Comparison of ENCODE assay signal across 1 cellular context in genomic region chr5:16754621-16755020, GRCh38.
TF ChIP-seq lines count a peak whose summit lies in the region.

No MANE protein-coding gene starts in this region.

TF ChIP-seq in GM23338, 12 proteins besides CTCF, POLR2A, EP300 and RAD21 (continued from another document):
- no peak for TF ChIP-seq ZNF462 (CRISPR knock-in tag; IDR thresholded peaks at IDR 0.05)
- no peak for TF ChIP-seq EZH2phosphoT487 (IDR thresholded peaks at IDR 0.05; ENCODE audit: unreplicated experiment)
- TF ChIP-seq, protein P1, sequence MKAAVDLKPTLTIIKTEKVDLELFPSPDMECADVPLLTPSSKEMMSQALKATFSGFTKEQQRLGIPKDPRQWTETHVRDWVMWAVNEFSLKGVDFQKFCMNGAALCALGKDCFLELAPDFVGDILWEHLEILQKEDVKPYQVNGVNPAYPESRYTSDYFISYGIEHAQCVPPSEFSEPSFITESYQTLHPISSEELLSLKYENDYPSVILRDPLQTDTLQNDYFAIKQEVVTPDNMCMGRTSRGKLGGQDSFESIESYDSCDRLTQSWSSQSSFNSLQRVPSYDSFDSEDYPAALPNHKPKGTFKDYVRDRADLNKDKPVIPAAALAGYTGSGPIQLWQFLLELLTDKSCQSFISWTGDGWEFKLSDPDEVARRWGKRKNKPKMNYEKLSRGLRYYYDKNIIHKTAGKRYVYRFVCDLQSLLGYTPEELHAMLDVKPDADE (IDR thresholded peaks at IDR 0.05), result no peak
